22 cellular contexts compared by ENCODE assay signal in genomic region chr3:114967168-114967567, GRCh38.
DNase-seq lines count a peak whose midpoint lies in the region; ATAC-seq, FAIRE-seq and TF ChIP-seq lines count a peak whose summit lies in the region.
"Had no signal": no experiment of that assay in that cellular context is flagged by ENCODE, and none has a peak within 500 bp of the region (broad histone marks: within the 10 kb centered on the region; RNA-seq: fewer than 3 reads in every experiment).

No MANE protein-coding gene starts in this region.

- no peaks in the 10 kb centered on the region for H3K79me2 ChIP-seq in HepG2 (ENCODE audit: insufficient read depth, low read length)

- H3K9ac ChIP-seq in HepG2 (ENCODE audit: insufficient read depth, low read depth, low read length) = no peak overlapping the region
- H3K9ac ChIP-seq in kidney (ENCODE audit: low read length in 2 of 2) = no peak overlapping the region
- H3K9ac ChIP-seq: BLaER1 treated with 17β-estradiol and CSF1 and Interleukin-3, amounts not matched to agents 10 nM and 100 nM had no signal

- TF ChIP-seq EP300 in HepG2 (IDR thresholded peaks at IDR 0.05; ENCODE audit: low read depth in 2 of 2, low read length in 2 of 2) (no peak), HepG2 (CRISPR knock-in tag; IDR thresholded peaks at IDR 0.05; ENCODE audit: borderline replicate concordance) (no peak)

- intact Hi-C loops in HepG2 (cut with micrococcal nuclease; ENCODE audit: unreplicated experiment) (no loop called here), right lobe of liver (cut with DNase I) (no loop called here), kidney (cut with DNase I) (no loop called here)

- POLR2A ChIA-PET in HepG2 (lab: Yijun Ruan, JAX) = no interaction called here

- DNase-seq in HepG2 (ENCODE audit: low spot score) (no peak), right lobe of liver (no peak), choroid plexus epithelial cell (ENCODE audit: low read depth) (peak; percentile 9), kidney (no peak), NCI-H526 (lab: John Stamatoyannopoulos, UW) (no peak), cerebellar cortex (ENCODE audit: low spot score) (no peak)
- DNase-seq: ACHN; AML-193; BE2C; Caco-2; CD4-positive, CD25-positive, alpha-beta regulatory T cell; CD8-positive, alpha-beta T cell; DMS153; DND-41; GOT3; HFFc6 had no signal

- no peak for ATAC-seq in HepG2
- no peak for ATAC-seq in right lobe of liver
- ATAC-seq: CD8-positive, alpha-beta T cell had no signal

- no peaks in the 10 kb centered on the region for H3K9me3 ChIP-seq in HepG2 (ENCODE audit: low read length)
- no peaks in the 10 kb centered on the region for H3K9me3 ChIP-seq in right lobe of liver
- H3K9me3 ChIP-seq in kidney (ENCODE audit: control insufficient read depth in 1 of 2, low read length in 2 of 2) = no peaks in the 10 kb centered on the region
- H3K9me3 ChIP-seq: BE2C; BLaER1 treated with 17β-estradiol and CSF1 and Interleukin-3, amounts not matched to agents 10 nM and 100 nM; Caco-2; HAP-1 had no signal

- no peaks in the 10 kb centered on the region for H4K20me1 ChIP-seq in HepG2 (ENCODE audit: insufficient read depth, low read length)
- H4K20me1 ChIP-seq: BLaER1 treated with 17β-estradiol and CSF1 and Interleukin-3, amounts not matched to agents 10 nM and 100 nM had no signal

- FAIRE-seq in HepG2 (lab: Jason Lieb, UNC) (no peak), kidney (lab: Jason Lieb, UNC) (peak; percentile 39)
- FAIRE-seq: A204.1, GM12892, H54 had no signal

- CTCF ChIA-PET in HepG2 (lab: Yijun Ruan, JAX; ENCODE audit: low intra/inter-chr PET ratio, low total read pairs) = no interaction called here

- H3K27me3 ChIP-seq in HepG2 (ENCODE audit: control insufficient read depth in 1 of 2, insufficient read depth in 2 of 2, low read length in 2 of 2) (no peaks in the 10 kb centered on the region), right lobe of liver (no peaks in the 10 kb centered on the region)
- H3K27me3 ChIP-seq: BE2C; BLaER1 treated with 17β-estradiol and CSF1 and Interleukin-3, amounts not matched to agents 10 nM and 100 nM had no signal

- 6% methylated on average over 1 of the region's 1 CpG for WGBS in HepG2 (ENCODE audit: low lambda C conversion rate)
- WGBS in right lobe of liver (ENCODE audit: insufficient coverage, low coverage, low lambda C conversion rate, missing lambda C conversion rate) = 44% methylated on average over 1 of the region's 1 CpG

- TF ChIP-seq CTCF in HepG2 (CRISPR knock-in tag; IDR thresholded peaks at IDR 0.05) (no peak), right lobe of liver (IDR thresholded peaks at IDR 0.05) (no peak), choroid plexus epithelial cell (conservative IDR thresholded peaks at IDR 0.05; ENCODE audit: low read depth, low read length) (no peak), kidney (IDR thresholded peaks at IDR 0.05; ENCODE audit: borderline replicate concordance, extremely low read depth, insufficient read depth) (no peak)

- H3K4me3 ChIP-seq in HepG2 (replicated peaks in 1 of 3; ENCODE audit: insufficient read depth in 1 of 3, low read depth in 2 of 3, low read length in 3 of 3) = no peak overlapping the region
- no peak overlapping the region for H3K4me3 ChIP-seq in right lobe of liver
- no peak overlapping the region for H3K4me3 ChIP-seq in choroid plexus epithelial cell (ENCODE audit: low read depth, low read length)
- H3K4me3 ChIP-seq in kidney (ENCODE audit: low read length in 2 of 2) = no peak overlapping the region
- H3K4me3 ChIP-seq: BLaER1 treated with 17β-estradiol and CSF1 and Interleukin-3, amounts not matched to agents 10 nM and 100 nM; HAP-1 had no signal

- H3K4me2 ChIP-seq in HepG2 (ENCODE audit: low read depth, low read length) = no peak overlapping the region
- H3K4me2 ChIP-seq: BLaER1 treated with 17β-estradiol and CSF1 and Interleukin-3, amounts not matched to agents 10 nM and 100 nM had no signal

- H2AFZ ChIP-seq in HepG2 (ENCODE audit: low read length) = no peak overlapping the region

- in situ Hi-C loops in HepG2 (cut with HindIII; ENCODE audit: extremely low pct_ligation_motif_present, low pct_unique_long_range_greater_than_20kb) = no loop called here

- TF ChIP-seq POLR2A in HepG2 (IDR thresholded peaks at IDR 0.05; ENCODE audit: insufficient read depth in 1 of 2, low read depth in 2 of 2, low read length in 2 of 2) = no peak
- TF ChIP-seq POLR2A in right lobe of liver (IDR thresholded peaks at IDR 0.05) = no peak

- H3K36me3 ChIP-seq in HepG2 (replicated peaks in 1 of 2; ENCODE audit: control insufficient read depth in 1 of 2, insufficient read depth in 2 of 2, low read length in 2 of 2) (no peaks in the 10 kb centered on the region), right lobe of liver (no peaks in the 10 kb centered on the region), kidney (ENCODE audit: control insufficient read depth in 1 of 2, insufficient read depth in 2 of 2, low read length in 2 of 2) (no peaks in the 10 kb centered on the region)
- H3K36me3 ChIP-seq: BE2C; BLaER1 treated with 17β-estradiol and CSF1 and Interleukin-3, amounts not matched to agents 10 nM and 100 nM; HAP-1 had no signal

- H3K4me1 ChIP-seq in HepG2 (ENCODE audit: insufficient read depth, low read length) (no peaks in the 10 kb centered on the region), right lobe of liver (no peaks in the 10 kb centered on the region), kidney (ENCODE audit: control insufficient read depth in 1 of 2, insufficient read depth in 1 of 2, low read depth in 1 of 2, low read length in 2 of 2) (no peaks in the 10 kb centered on the region)
- H3K4me1 ChIP-seq: BE2C; BLaER1 treated with 17β-estradiol and CSF1 and Interleukin-3, amounts not matched to agents 10 nM and 100 nM; Caco-2; HAP-1 had no signal

- no TSS peak for BruUV-seq in HepG2 (replicated peaks; lab: Mats Ljungman, UMichigan)

- H3K27ac ChIP-seq in HepG2 (ENCODE audit: extremely low read length, insufficient read depth, low read length) = no peak overlapping the region
- H3K27ac ChIP-seq in right lobe of liver = no peak overlapping the region
- H3K27ac ChIP-seq in kidney (ENCODE audit: low read depth in 2 of 2, low read length in 2 of 2) = no peak overlapping the region
- H3K27ac ChIP-seq: 22Rv1; BLaER1 treated with 17β-estradiol and CSF1 and Interleukin-3, amounts not matched to agents 10 nM and 100 nM had no signal

- no peak for TF ChIP-seq RAD21 in HepG2 (CRISPR knock-in tag; IDR thresholded peaks at IDR 0.05)

TF ChIP-seq in HepG2, 621 proteins besides CTCF, POLR2A, EP300 and RAD21:
- TF ChIP-seq HMGXB4 (CRISPR knock-in tag; IDR thresholded peaks at IDR 0.05; ENCODE audit: borderline replicate concordance in 1 of 2, low read depth in 1 of 2) = no peak
- peak; percentile 3 to 57; a peak in 2 of 4 replicates for TF ChIP-seq MAFK (conservative IDR thresholded peaks at IDR 0.05 in 1 of 2, IDR thresholded peaks at IDR 0.05 in 1 of 2; ENCODE audit: low read length in 2 of 2)
- TF ChIP-seq MAFF (IDR thresholded peaks at IDR 0.05; ENCODE audit: low read depth, low read length) = peak; percentile 32; the same call in 1 of the 2 replicates
- no peak for TF ChIP-seq ZNF770 (CRISPR knock-in tag; IDR thresholded peaks at IDR 0.05)
- TF ChIP-seq ZNF574 (CRISPR knock-in tag; IDR thresholded peaks at IDR 0.05) = no peak
- no peak for TF ChIP-seq HNF4A (CRISPR knock-in tag; IDR thresholded peaks at IDR 0.05)
- TF ChIP-seq POLR2AphosphoS5 (IDR thresholded peaks at IDR 0.05; ENCODE audit: low read depth, low read length) = no peak
